ENCODE assay signal across 15 cellular contexts in the genomic region with DNA sequence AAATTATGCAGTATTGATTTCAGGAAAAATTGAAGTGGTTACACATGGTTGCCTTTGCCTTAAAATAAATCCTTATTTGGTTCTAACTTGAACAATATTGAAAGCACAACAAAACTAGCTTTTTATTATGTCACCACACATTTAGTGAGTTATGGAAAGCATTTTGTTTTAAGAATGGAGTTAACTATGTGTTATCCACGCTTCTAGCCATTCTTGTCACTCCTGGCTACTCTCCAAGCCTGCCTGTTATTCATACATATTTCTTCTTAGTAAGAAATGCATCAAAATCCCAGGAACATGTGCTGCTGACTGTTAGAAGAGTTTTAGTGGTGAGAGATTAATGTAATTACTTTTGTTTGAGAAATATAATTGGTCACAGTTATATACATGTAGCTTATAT.
DNase-seq lines count a peak whose midpoint lies in the region; ATAC-seq, FAIRE-seq and TF ChIP-seq lines count a peak whose summit lies in the region.
"Had no signal": no experiment of that assay in that cellular context is flagged by ENCODE, and none has a peak within 500 bp of the region (broad histone marks: within the 10 kb centered on the region; RNA-seq: fewer than 3 reads in every experiment).

No MANE protein-coding gene starts in this region.

- H4K20me1 ChIP-seq in endothelial cell of umbilical vein (replicated peaks; ENCODE audit: control insufficient read depth, extremely low read depth, insufficient read depth, low read length), result no peaks in the 10 kb centered on the region

- CTCF ChIA-PET in endothelial cell of umbilical vein (lab: Charles Lee), result interaction anchor here (1.1 to 1.7 kb wide), 2 partner anchors 70 to 346 kb away, joined by 3 read pairs; no protein-coding TSS in a partner anchor

- dilution Hi-C loops in endothelial cell of umbilical vein (cut with MboI; ENCODE audit: extremely low pct_ligation_motif_present, low sequenced_read_pairs), result no loop called here

- H3K4me3 ChIP-seq in endothelial cell of umbilical vein (replicated peaks in 1 of 3; ENCODE audit: insufficient read depth in 1 of 3, low read depth in 1 of 3, low read length in 3 of 3), result no peak overlapping the region
- H3K4me3 ChIP-seq in gastrocnemius medialis, result no peak overlapping the region
- no peak overlapping the region for H3K4me3 ChIP-seq in right lobe of liver
- H3K4me3 ChIP-seq: adrenal gland, vagina had no signal

- TF ChIP-seq POLR2A in endothelial cell of umbilical vein (IDR thresholded peaks at IDR 0.05; ENCODE audit: low read depth, low read length) (no peak), gastrocnemius medialis (IDR thresholded peaks at IDR 0.05) (no peak), right lobe of liver (IDR thresholded peaks at IDR 0.05) (no peak)

- H3K9me3 ChIP-seq in endothelial cell of umbilical vein (replicated peaks; ENCODE audit: control insufficient read depth, insufficient read depth, low read length), result no peaks in the 10 kb centered on the region
- no peaks in the 10 kb centered on the region for H3K9me3 ChIP-seq in gastrocnemius medialis
- no peaks in the 10 kb centered on the region for H3K9me3 ChIP-seq in right lobe of liver
- H3K9me3 ChIP-seq: adrenal gland, vagina had no signal

- H3K4me1 ChIP-seq in endothelial cell of umbilical vein (ENCODE audit: control insufficient read depth, extremely low read depth, insufficient read depth, low read length) (peaks cover 38% of the 10 kb centered on the region), gastrocnemius medialis (peaks cover 11 to 14% of the 10 kb centered on the region in 2 donors), right lobe of liver (no peaks in the 10 kb centered on the region)

- ATAC-seq in gastrocnemius medialis (no peak), GM21786 (IDR thresholded peaks at IDR 0.05; ENCODE audit: unreplicated experiment) (no peak), right lobe of liver (no peak)

- peak overlapping the region; percentile 80 for H3K4me2 ChIP-seq in endothelial cell of umbilical vein (ENCODE audit: insufficient read depth, low read length)

- POLR2A ChIA-PET in endothelial cell of umbilical vein (lab: Charles Lee), result no interaction called here

- no peaks in the 10 kb centered on the region for H3K9me1 ChIP-seq in endothelial cell of umbilical vein (replicated peaks; ENCODE audit: control insufficient read depth, extremely low read depth, insufficient read depth, low read length)

- H3K79me2 ChIP-seq in endothelial cell of umbilical vein (ENCODE audit: control insufficient read depth, insufficient read depth, low read length), result peaks cover 3% of the 10 kb centered on the region

- H3K36me3 ChIP-seq in endothelial cell of umbilical vein (ENCODE audit: control insufficient read depth in 2 of 2, extremely low read depth in 1 of 2, insufficient read depth in 2 of 2, low read length in 2 of 2), result no peaks in the 10 kb centered on the region
- H3K36me3 ChIP-seq in gastrocnemius medialis, result no peaks in the 10 kb centered on the region
- no peaks in the 10 kb centered on the region for H3K36me3 ChIP-seq in right lobe of liver
- H3K36me3 ChIP-seq: adrenal gland, vagina had no signal

- intact Hi-C loops in endothelial cell of umbilical vein (cut with micrococcal nuclease), result loop anchor here (1.0 to 5.0 kb wide), 4 partner anchors 20 to 132 kb away; a partner anchor contains a TSS
- intact Hi-C loops in gastrocnemius medialis (cut with DNase I; ENCODE audit: low total_unique reads), result no loop called here
- intact Hi-C loops in right lobe of liver (cut with DNase I), result no loop called here

- BruUV-seq in endothelial cell of umbilical vein (replicated peaks; lab: Mats Ljungman, UMichigan), result no TSS peak

- FAIRE-seq in endothelial cell of umbilical vein (lab: Jason Lieb, UNC), result no peak

- H3K27ac ChIP-seq in endothelial cell of umbilical vein (ENCODE audit: insufficient read depth, low read depth, low read length), result peak overlapping the region; percentile 60
- H3K27ac ChIP-seq in gastrocnemius medialis, result peak overlapping the region in 2 of 4 donors; percentile 6 to 64
- no peak overlapping the region for H3K27ac ChIP-seq in right lobe of liver
- H3K27ac ChIP-seq: adrenal gland, vagina had no signal

- TF ChIP-seq CTCF in endothelial cell of umbilical vein (IDR thresholded peaks at IDR 0.05; ENCODE audit: extremely low read depth in 1 of 2, insufficient read depth in 1 of 2, low read depth in 1 of 2, low read length in 2 of 2), result no peak
- no peak for TF ChIP-seq CTCF in gastrocnemius medialis (IDR thresholded peaks at IDR 0.05 in 4 of 5, conservative IDR thresholded peaks at IDR 0.05 in 1 of 5)
- TF ChIP-seq CTCF in right lobe of liver (IDR thresholded peaks at IDR 0.05), result no peak

- H2AFZ ChIP-seq in endothelial cell of umbilical vein (ENCODE audit: low read depth, low read length), result peak overlapping the region; percentile 7

- in situ Hi-C loops in gastrocnemius medialis (cut with MboI; ENCODE audit: low sequenced_read_pairs in 4 of 4), result no loop called here

- peak; percentile 18 for DNase-seq in AG08395 (ENCODE audit: low spot score)
- DNase-seq in NCI-H446 treated with DMSO at 0.1 percent for 48 hours (lab: John Stamatoyannopoulos, UW), result peak; percentile 41
- DNase-seq in endothelial cell of umbilical vein (ENCODE audit: low read depth, low spot score), result peak; percentile 82
- DNase-seq in myocyte (ENCODE audit: low read depth), result peak; percentile 43
- DNase-seq in gastrocnemius medialis, result no peak
- no peak for DNase-seq in NCI-H526 treated with DMSO at 0.1 percent for 48 hours (lab: John Stamatoyannopoulos, UW)
- DNase-seq in right lobe of liver, result no peak
- DNase-seq: activated T-cell treated with anti-CD3 and anti-CD28 coated beads for 4 hours, adrenal gland, C1 segment of cervical spinal cord, NCI-H510A, nephron progenitor cell, SHP77 had no signal

- WGBS in right lobe of liver (ENCODE audit: insufficient coverage, low coverage, low lambda C conversion rate, missing lambda C conversion rate), result 63% methylated on average over 1 of the region's 1 CpG

- no peaks in the 10 kb centered on the region for H3K27me3 ChIP-seq in endothelial cell of umbilical vein (ENCODE audit: control insufficient read depth in 2 of 2, insufficient read depth in 2 of 2, low read length in 2 of 2)
- H3K27me3 ChIP-seq in gastrocnemius medialis, result no peaks in the 10 kb centered on the region
- H3K27me3 ChIP-seq in right lobe of liver, result no peaks in the 10 kb centered on the region
- H3K27me3 ChIP-seq: adrenal gland, vagina had no signal

- H3K9ac ChIP-seq in endothelial cell of umbilical vein (replicated peaks; ENCODE audit: extremely low read depth, insufficient read depth, low read length), result peak overlapping the region; percentile 55

TF ChIP-seq in endothelial cell of umbilical vein, 7 proteins besides CTCF, POLR2A, EP300 and RAD21:
- TF ChIP-seq FOS (IDR thresholded peaks at IDR 0.05; ENCODE audit: borderline replicate concordance, insufficient read depth, low read length), result no peak
- no peak for TF ChIP-seq EZH2 (IDR thresholded peaks at IDR 0.05; ENCODE audit: borderline replicate concordance, low read depth, low read length, severe bottlenecking)
- no peak for TF ChIP-seq JUN (IDR thresholded peaks at IDR 0.05; ENCODE audit: borderline replicate concordance, insufficient read depth, insufficient read length, low read depth)
- no peak for TF ChIP-seq POLR2AphosphoS5 (IDR thresholded peaks at IDR 0.05; ENCODE audit: insufficient read depth, low read depth, low read length)
- TF ChIP-seq, protein P1, sequence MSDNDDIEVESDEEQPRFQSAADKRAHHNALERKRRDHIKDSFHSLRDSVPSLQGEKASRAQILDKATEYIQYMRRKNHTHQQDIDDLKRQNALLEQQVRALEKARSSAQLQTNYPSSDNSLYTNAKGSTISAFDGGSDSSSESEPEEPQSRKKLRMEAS (IDR thresholded peaks at IDR 0.05; ENCODE audit: insufficient read depth, insufficient read length), result no peak
- no peak for TF ChIP-seq MYC (IDR thresholded peaks at IDR 0.05; ENCODE audit: low read depth, low read length)

Comparison
In these comparisons a context has a peak if more than half of its experiments do, and no peak if none do; other contexts are left out.
1. DNase-seq: peak in AG08395 (single experiment), NCI-H446 treated with DMSO at 0.1 percent for 48 hours (single experiment), endothelial cell of umbilical vein (single experiment) and myocyte (single experiment); none in gastrocnemius medialis (0 of 2), NCI-H526 treated with DMSO at 0.1 percent for 48 hours (single experiment) and right lobe of liver (0 of 3).